8 cellular contexts compared by ENCODE assay signal in the genomic region with DNA sequence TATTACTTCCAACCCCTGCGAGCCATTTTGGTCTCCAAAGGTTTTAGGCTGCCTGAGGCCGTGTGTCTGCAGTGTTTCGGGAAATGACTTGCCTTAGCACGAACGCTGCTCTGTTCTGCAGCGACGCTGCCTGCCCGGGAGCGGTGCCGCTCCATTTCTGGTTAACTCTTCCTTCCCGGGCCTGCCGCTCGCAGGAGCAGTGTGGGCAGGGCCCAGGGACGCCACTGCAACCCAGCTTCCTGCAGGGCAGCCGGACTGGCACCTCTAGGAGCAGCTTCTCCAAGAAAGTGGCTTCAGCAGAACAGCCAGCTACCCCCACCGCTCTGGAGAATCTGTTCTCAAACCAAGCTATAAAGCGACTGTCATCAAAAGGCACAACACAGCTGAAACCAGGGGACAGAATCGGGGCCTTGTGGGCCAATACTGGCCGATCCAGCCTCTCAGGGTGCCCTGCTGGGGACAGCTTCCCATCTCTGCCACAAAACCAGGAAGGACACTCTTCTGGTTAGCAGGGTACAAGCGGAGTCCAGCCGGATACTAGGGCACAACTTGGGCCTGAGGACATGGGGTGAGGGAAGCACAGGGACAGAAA.
DNase-seq lines count a peak whose midpoint lies in the region; ATAC-seq and TF ChIP-seq lines count a peak whose summit lies in the region.

No MANE protein-coding gene starts in this region.

- H3K4me3 ChIP-seq in AG09309 (ENCODE audit: control insufficient read depth, low read depth, low read length): no peak overlapping the region
- H3K4me3 ChIP-seq in foreskin fibroblast (ENCODE audit: low read depth in 1 of 2, low read length in 2 of 2): peak overlapping the region in 1 of 2 donors; percentile 40
- peak overlapping the region; percentile 19 for H3K4me3 ChIP-seq in neuron (ENCODE audit: low read length)

- peaks cover 5% of the 10 kb centered on the region for H3K27me3 ChIP-seq in neuron (ENCODE audit: insufficient read depth, low read length)

- no peak for TF ChIP-seq CTCF in AG09309 (IDR thresholded peaks at IDR 0.05; ENCODE audit: control insufficient read depth, insufficient read depth, low read depth, low read length, missing control alignments)
- no peak for TF ChIP-seq CTCF in foreskin fibroblast (IDR thresholded peaks at IDR 0.05; ENCODE audit: low read depth, low read length)

- no peaks in the 10 kb centered on the region for H3K9me3 ChIP-seq in neuron (ENCODE audit: low read length)

- in situ Hi-C loops in SK-MEL-5 (cut with HindIII; ENCODE audit: low pct_unique_long_range_greater_than_20kb, low sequenced_read_pairs): no loop called here

- peak overlapping the region; percentile 68 for H2AFZ ChIP-seq in neuron (ENCODE audit: low read depth, low read length)

- H3K4me1 ChIP-seq in neuron (ENCODE audit: insufficient read depth, low read length): peaks cover 13% of the 10 kb centered on the region

- DNase-seq in AG09309 (ENCODE audit: low read depth) (peak; percentile 1), SK-MEL-5 (ENCODE audit: low read depth, low spot score) (peak; percentile 28), foreskin fibroblast (peak; percentile 36 to 77), SK-N-DZ (ENCODE audit: low spot score) (no peak), HuH-7 (ENCODE audit: low spot score) (no peak)
- DNase-seq in activated effector memory CD4-positive, alpha-beta T cell treated with Interleukin-2 at 50 U/mL for 16 hours: no peak

- H3K36me3 ChIP-seq in neuron (ENCODE audit: insufficient read depth, low read length): no peaks in the 10 kb centered on the region

- ATAC-seq in GM21367 (IDR thresholded peaks at IDR 0.05; ENCODE audit: unreplicated experiment): no peak

Comparison
In these comparisons a context has a peak if more than half of its experiments do, and no peak if none do; other contexts are left out.
1. DNase-seq: peak in AG09309 (single experiment), SK-MEL-5 (single experiment) and foreskin fibroblast (2 of 2); none in SK-N-DZ (single experiment), HuH-7 (single experiment) and activated effector memory CD4-positive, alpha-beta T cell treated with Interleukin-2 at 50 U/mL for 16 hours (single experiment).